In the genomic region with DNA sequence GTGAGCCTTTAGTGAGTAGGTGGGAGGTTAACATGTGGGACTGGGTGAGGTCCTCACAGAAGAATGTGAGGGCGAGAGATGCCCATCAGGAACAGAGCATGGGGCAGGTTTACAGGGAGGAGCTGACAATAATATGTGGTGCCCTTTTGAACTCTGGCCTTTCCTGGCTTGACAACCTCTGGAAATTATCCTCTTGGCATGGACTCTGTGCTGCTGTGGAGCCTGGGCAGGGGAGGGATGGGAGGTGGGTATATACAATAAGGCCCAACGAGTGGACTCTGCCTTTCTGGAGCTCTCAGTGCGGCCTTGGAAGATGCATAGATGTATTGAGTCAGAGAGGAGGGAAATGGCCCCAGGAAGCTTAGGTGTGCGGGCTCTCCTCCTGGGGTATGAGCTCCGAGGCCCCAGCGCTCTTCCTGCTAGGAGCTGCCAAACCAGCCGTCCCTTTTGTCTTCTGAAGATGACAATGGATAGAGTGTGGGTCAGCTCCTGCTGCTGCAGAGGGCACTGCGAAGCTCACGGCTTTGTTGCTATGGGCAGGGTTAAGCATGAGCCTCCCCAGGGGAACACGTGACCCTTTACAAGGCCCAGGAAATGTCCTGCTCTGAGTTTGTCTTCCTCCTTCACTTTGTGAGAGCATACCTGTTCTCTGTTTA, we compare ENCODE assay signal across 19 cellular contexts. TPM values are rescaled to one million over a fixed set of nuclear protein-coding genes. Genes with fewer than 3 reads are reported as not detected.
A peak's percentile ranks its signal among the peaks of the same experiment; 100 is the strongest.
DNase-seq lines count a peak whose midpoint lies in the region; ATAC-seq, FAIRE-seq and TF ChIP-seq lines count a peak whose summit lies in the region.
"Had no signal": no experiment of that assay in that cellular context is flagged by ENCODE, and none has a peak within 500 bp of the region (broad histone marks: within the 10 kb centered on the region; RNA-seq: fewer than 3 reads in every experiment).

No MANE protein-coding gene starts in this region.

- dilution Hi-C loops in keratinocyte (cut with MboI; ENCODE audit: extremely low pct_ligation_motif_present, low sequenced_read_pairs), result no loop called here

- WGBS in aorta, 2 donors, result 81 to 83% methylated on average over 10 of the region's 10 CpGs

- intact Hi-C loops in posterior vena cava (cut with DNase I) (no loop called here), aorta (cut with DNase I) (no loop called here)
- intact Hi-C loops in activated CD4-positive, alpha-beta T cell treated with anti-CD3 and anti-CD28 coated beads, Interleukin-2, amount 10 ng/mL, durations not matched to agents 24 days and 14 days (cut with micrococcal nuclease), result no loop called here

- no peak overlapping the region for H3K4me3 Mint-ChIP-seq in T-cell
- no peak overlapping the region for H3K4me3 Mint-ChIP-seq in activated CD4-positive, alpha-beta T cell treated with anti-CD3 and anti-CD28 coated beads, Interleukin-2, amount 10 ng/mL, durations not matched to agents 24 days and 14 days
- H3K4me3 Mint-ChIP-seq: activated CD4-positive, alpha-beta memory T cell treated with anti-CD3 and anti-CD28 coated beads, Interleukin-2, amount 10 ng/mL, durations not matched to agents 7 days and 5 days; HFFc6; stimulated activated naive B cell treated with anti-CD40 and anti-IgM and Interleukin-4, amounts not matched to agents 10 μg/mL and 1 μg/mL and 100 μg/mL, for 72 hours had no signal

- H3K79me2 ChIP-seq in keratinocyte (ENCODE audit: control insufficient read depth, insufficient read depth, low read length), result peaks cover 42% of the 10 kb centered on the region

- H3K27me3 ChIP-seq in keratinocyte (ENCODE audit: control insufficient read depth, extremely low read depth, insufficient read depth, low read length) (no peaks in the 10 kb centered on the region), aorta (ENCODE audit: control insufficient read depth in 1 of 2, insufficient read depth in 2 of 2, low read length in 1 of 2) (no peaks in the 10 kb centered on the region)
- H3K27me3 ChIP-seq: BLaER1 treated with 17β-estradiol and CSF1 and Interleukin-3, amounts not matched to agents 10 nM and 100 nM had no signal

- CTCF ChIA-PET in T-cell (lab: Charles Lee), result interaction anchor here (0.6 to 2.1 kb wide), 6 partner anchors 14 to 34 kb away, joined by 3 to 14 read pairs (median 4); no protein-coding TSS in a partner anchor

- no peaks in the 10 kb centered on the region for H3K27me3 Mint-ChIP-seq in T-cell
- H3K27me3 Mint-ChIP-seq in activated CD4-positive, alpha-beta T cell treated with anti-CD3 and anti-CD28 coated beads, Interleukin-2, amount 10 ng/mL, durations not matched to agents 24 days and 14 days, result no peaks in the 10 kb centered on the region
- H3K27me3 Mint-ChIP-seq: activated CD4-positive, alpha-beta memory T cell treated with anti-CD3 and anti-CD28 coated beads, Interleukin-2, amount 10 ng/mL, durations not matched to agents 7 days and 5 days; stimulated activated naive B cell treated with anti-CD40 and anti-IgM and Interleukin-4, amounts not matched to agents 10 μg/mL and 1 μg/mL and 100 μg/mL, for 72 hours had no signal

- peaks cover 13% of the 10 kb centered on the region for H3K4me1 ChIP-seq in keratinocyte (ENCODE audit: control insufficient read depth, extremely low read depth, insufficient read depth, low read length)
- H3K4me1 ChIP-seq in aorta (ENCODE audit: control insufficient read depth in 1 of 2, insufficient read depth in 2 of 2, low read length in 2 of 2), result no peaks in the 10 kb centered on the region
- H3K4me1 ChIP-seq: SJSA1 had no signal

- peak overlapping the region; percentile 25 for H3K4me2 ChIP-seq in keratinocyte (ENCODE audit: control insufficient read depth, extremely low read depth, insufficient read depth, low read depth, low read length)
- H3K4me2 ChIP-seq: BLaER1 treated with 17β-estradiol and CSF1 and Interleukin-3, amounts not matched to agents 10 nM and 100 nM had no signal

- peaks cover 62 to 64% (median 63%) of the 10 kb centered on the region in 3 donors for H3K4me1 Mint-ChIP-seq in T-cell
- H3K4me1 Mint-ChIP-seq in activated CD4-positive, alpha-beta T cell treated with anti-CD3 and anti-CD28 coated beads, Interleukin-2, amount 10 ng/mL, durations not matched to agents 24 days and 14 days, result peaks cover 45% of the 10 kb centered on the region

- H3K27ac Mint-ChIP-seq in T-cell, result peak overlapping the region; percentile 41 to 80
- H3K27ac Mint-ChIP-seq in activated CD4-positive, alpha-beta T cell treated with anti-CD3 and anti-CD28 coated beads, Interleukin-2, amount 10 ng/mL, durations not matched to agents 24 days and 14 days, result no peak overlapping the region
- H3K27ac Mint-ChIP-seq: activated CD4-positive, alpha-beta memory T cell treated with anti-CD3 and anti-CD28 coated beads, Interleukin-2, amount 10 ng/mL, durations not matched to agents 7 days and 5 days; HFFc6; stimulated activated naive B cell treated with anti-CD40 and anti-IgM and Interleukin-4, amounts not matched to agents 10 μg/mL and 1 μg/mL and 100 μg/mL, for 72 hours had no signal

- no peaks in the 10 kb centered on the region for H3K9me3 Mint-ChIP-seq in T-cell
- H3K9me3 Mint-ChIP-seq in activated CD4-positive, alpha-beta T cell treated with anti-CD3 and anti-CD28 coated beads, Interleukin-2, amount 10 ng/mL, durations not matched to agents 24 days and 14 days, result peaks cover 4% of the 10 kb centered on the region
- H3K9me3 Mint-ChIP-seq: activated CD4-positive, alpha-beta memory T cell treated with anti-CD3 and anti-CD28 coated beads, Interleukin-2, amount 10 ng/mL, durations not matched to agents 7 days and 5 days; HFFc6; stimulated activated naive B cell treated with anti-CD40 and anti-IgM and Interleukin-4, amounts not matched to agents 10 μg/mL and 1 μg/mL and 100 μg/mL, for 72 hours had no signal

- peaks cover 4% of the 10 kb centered on the region for H3K9me1 ChIP-seq in keratinocyte (ENCODE audit: control insufficient read depth, extremely low read depth, insufficient read depth, low read length)

- no peak overlapping the region for H3K27ac ChIP-seq in keratinocyte (ENCODE audit: control insufficient read depth, insufficient read depth, low read length)
- no peak overlapping the region for H3K27ac ChIP-seq in aorta (ENCODE audit: low read depth in 1 of 2, low read length in 2 of 2)
- H3K27ac ChIP-seq: BLaER1 treated with 17β-estradiol and CSF1 and Interleukin-3, amounts not matched to agents 10 nM and 100 nM; SJSA1 had no signal

- peaks cover 7% of the 10 kb centered on the region for H4K20me1 ChIP-seq in keratinocyte (ENCODE audit: control insufficient read depth, extremely low read depth, insufficient read depth, low read length)
- H4K20me1 ChIP-seq: BLaER1 treated with 17β-estradiol and CSF1 and Interleukin-3, amounts not matched to agents 10 nM and 100 nM had no signal

- H3K36me3 ChIP-seq in keratinocyte (ENCODE audit: control insufficient read depth in 2 of 2, extremely low read depth in 1 of 2, insufficient read depth in 2 of 2, low read length in 2 of 2), result peaks cover 9 to 21% of the 10 kb centered on the region in 2 experiments
- H3K36me3 ChIP-seq in aorta (ENCODE audit: control insufficient read depth in 1 of 2, insufficient read depth in 2 of 2, low read length in 1 of 2), result no peaks in the 10 kb centered on the region
- H3K36me3 ChIP-seq: BLaER1 treated with 17β-estradiol and CSF1 and Interleukin-3, amounts not matched to agents 10 nM and 100 nM; SJSA1 had no signal

- H2AFZ ChIP-seq in keratinocyte (ENCODE audit: control insufficient read depth, low read length), result no peak overlapping the region

- H3K4me3 ChIP-seq in keratinocyte (ENCODE audit: control insufficient read depth in 2 of 3, extremely low read depth in 1 of 3, insufficient read depth in 2 of 3, low read depth in 1 of 3, low read length in 3 of 3), result no peak overlapping the region
- H3K4me3 ChIP-seq in aorta (ENCODE audit: low read length in 2 of 2), result no peak overlapping the region
- H3K4me3 ChIP-seq: BLaER1 treated with 17β-estradiol and CSF1 and Interleukin-3, amounts not matched to agents 10 nM and 100 nM; SJSA1 had no signal

- H3K9ac ChIP-seq in keratinocyte (ENCODE audit: control insufficient read depth, extremely low read depth, insufficient read depth, low read length), result no peak overlapping the region
- H3K9ac ChIP-seq: BLaER1 treated with 17β-estradiol and CSF1 and Interleukin-3, amounts not matched to agents 10 nM and 100 nM had no signal

- no peaks in the 10 kb centered on the region for H3K36me3 Mint-ChIP-seq in T-cell
- peaks cover 9% of the 10 kb centered on the region for H3K36me3 Mint-ChIP-seq in activated CD4-positive, alpha-beta T cell treated with anti-CD3 and anti-CD28 coated beads, Interleukin-2, amount 10 ng/mL, durations not matched to agents 24 days and 14 days (ENCODE audit: low read depth)
- H3K36me3 Mint-ChIP-seq: stimulated activated naive B cell treated with anti-CD40 and anti-IgM and Interleukin-4, amounts not matched to agents 10 μg/mL and 1 μg/mL and 100 μg/mL, for 72 hours had no signal

- DNase-seq in DMS53 (lab: John Stamatoyannopoulos, UW) (peak; percentile 74), T-cell (no peak), keratinocyte (ENCODE audit: low read depth, low spot score) (no peak), posterior vena cava (ENCODE audit: low spot score) (peak; percentile 23), aorta (no peak)
- DNase-seq in activated CD4-positive, alpha-beta T cell treated with anti-CD3 and anti-CD28 coated beads, Interleukin-2, amount 10 ng/mL, durations not matched to agents 24 days and 14 days, result no peak
- DNase-seq: activated CD4-positive, alpha-beta memory T cell treated with anti-CD3 and anti-CD28 coated beads, Interleukin-2, amount 10 ng/mL, durations not matched to agents 7 days and 5 days; activated effector memory CD4-positive, alpha-beta T cell treated with anti-CD3 and anti-CD28 coated beads, Interleukin-2, amount 50 U/mL, for 16 hours; EL; HFFc6; hypothalamus; NCI-H1092 treated with DMSO at 0.1 percent for 48 hours; NCI-H446 treated with DMSO at 0.1 percent for 48 hours; stimulated activated naive B cell treated with anti-CD40 and anti-IgM and Interleukin-4, amounts not matched to agents 10 μg/mL and 1 μg/mL and 100 μg/mL, for 72 hours had no signal

- TF ChIP-seq CTCF in keratinocyte (optimal IDR thresholded peaks at IDR 0.05 in 1 of 3, IDR thresholded peaks at IDR 0.05 in 1 of 3, conservative IDR thresholded peaks at IDR 0.05 in 1 of 3; ENCODE audit: extremely low read depth in 1 of 3, insufficient read depth in 2 of 3, low read length in 3 of 3), result no peak

- no peaks in the 10 kb centered on the region for H3K9me3 ChIP-seq in keratinocyte (ENCODE audit: control insufficient read depth, low read depth, low read length)
- H3K9me3 ChIP-seq in aorta (ENCODE audit: control insufficient read depth, low read length), result no peaks in the 10 kb centered on the region
- H3K9me3 ChIP-seq: BLaER1 treated with 17β-estradiol and CSF1 and Interleukin-3, amounts not matched to agents 10 nM and 100 nM; SJSA1 had no signal

- ATAC-seq in T-cell (replicated peaks in 1 of 4) (no peak), GM18511 (IDR thresholded peaks at IDR 0.05; ENCODE audit: unreplicated experiment) (no peak), GM21447 (IDR thresholded peaks at IDR 0.05; ENCODE audit: unreplicated experiment) (no peak), aorta (ENCODE audit: low FRiP score) (no peak)
- ATAC-seq: stimulated activated naive B cell treated with anti-CD40 and anti-IgM and Interleukin-4, amounts not matched to agents 10 μg/mL and 1 μg/mL and 100 μg/mL, for 72 hours had no signal

- POLR2A ChIA-PET in T-cell (lab: Charles Lee), result interaction anchor here in 1 of 2 donors (0.5 to 1.6 kb wide), 3 partner anchors 9 to 537 kb away, joined by 3 to 4 read pairs (median 3); partner anchors contain the start of gene PSD4

- no peak for FAIRE-seq in keratinocyte (lab: Jason Lieb, UNC)

RNA-seq across cellular contexts. Expression of gene PSD4, which starts 8.7 kb away (rescaled TPM):
- 100 to 1,000 TPM; 145 to 217 (median 150) TPM for total RNA-seq in T-cell
- 10.4 to 17.3 TPM (median 11.1 TPM) in 3 replicates for polyA plus RNA-seq in keratinocyte
- polyA plus RNA-seq in keratinocyte (2011; ENCODE audit: low read depth), result 5.4 TPM
- polyA plus RNA-seq in keratinocyte (2011; cell fraction: cytosol; rRNA removed), result 6.9 and 11.2 TPM in 2 replicates
- 21.6 and 30.7 TPM in 2 replicates for polyA plus RNA-seq in keratinocyte (2011; cell fraction: nucleus; rRNA removed)
- polyA plus RNA-seq in keratinocyte (2012; ENCODE audit: low replicate concordance), result 10.6 and 23.6 TPM in 2 replicates
- polyA minus RNA-seq in keratinocyte, result 14.9 to 39.8 TPM (median 17.4 TPM) in 3 replicates
- 12.9 TPM for polyA minus RNA-seq in keratinocyte (2011; cell fraction: cytosol; rRNA and poly(A)+ RNA removed)
- 17.8 and 23.5 TPM in 2 replicates for polyA minus RNA-seq in keratinocyte (2011; cell fraction: nucleus; rRNA and poly(A)+ RNA removed)
- 10 to 100 TPM in 1 of 2 donors, 1 to 10 TPM in 1; 5.8 to 10.5 TPM for total RNA-seq in posterior vena cava
- total RNA-seq in activated CD4-positive, alpha-beta T cell treated with anti-CD3 and anti-CD28 coated beads, Interleukin-2, amount 10 ng/mL, durations not matched to agents 24 days and 14 days, result 268 and 278 TPM in 2 replicates
- total RNA-seq in aorta, result 10 to 100 TPM in 1 of 2 donors, 1 to 10 TPM in 1; 9.5 to 17.8 TPM
- polyA plus RNA-seq in aorta, result 1 to 10 TPM in 1 of 2 donors, under 1 TPM in 1; 0.79 to 3.5 TPM

RNA-seq across cellular contexts. Expression of gene IL1RN, which starts 37.7 kb away (rescaled TPM):
- total RNA-seq in T-cell, result not detected
- 114 to 190 TPM (median 128 TPM) in 3 replicates for polyA plus RNA-seq in keratinocyte
- polyA plus RNA-seq in keratinocyte (2011; ENCODE audit: low read depth), result 78.2 TPM
- polyA plus RNA-seq in keratinocyte (2011; cell fraction: cytosol; rRNA removed), result 135 and 172 TPM in 2 replicates
- 163 and 216 TPM in 2 replicates for polyA plus RNA-seq in keratinocyte (2011; cell fraction: nucleus; rRNA removed)
- 86.5 and 244 TPM in 2 replicates for polyA plus RNA-seq in keratinocyte (2012; ENCODE audit: low replicate concordance)
- polyA minus RNA-seq in keratinocyte, result 115 to 344 TPM (median 161 TPM) in 3 replicates
- 83.3 TPM for polyA minus RNA-seq in keratinocyte (2011; cell fraction: cytosol; rRNA and poly(A)+ RNA removed)
- 66.6 and 115 TPM in 2 replicates for polyA minus RNA-seq in keratinocyte (2011; cell fraction: nucleus; rRNA and poly(A)+ RNA removed)
- 1 to 10 TPM; 1.7 to 3.0 TPM for total RNA-seq in posterior vena cava
- total RNA-seq in activated CD4-positive, alpha-beta T cell treated with anti-CD3 and anti-CD28 coated beads, Interleukin-2, amount 10 ng/mL, durations not matched to agents 24 days and 14 days, result 3.0 and 3.3 TPM in 2 replicates
- total RNA-seq in aorta, result 1 to 10 TPM; 6.0 to 7.1 TPM
- 10 to 100 TPM in 1 of 2 donors, under 1 TPM in 1; 0.74 to 11.6 TPM for polyA plus RNA-seq in aorta
- total RNA-seq: HFFc6, SJSA1, skeletal muscle tissue had no signal

Comparison
In these comparisons a context has a peak if more than half of its experiments do, and no peak if none do; other contexts are left out.
1. DNase-seq: peak in DMS53 (single experiment) and posterior vena cava (single experiment); none in T-cell (0 of 34), keratinocyte (single experiment), activated CD4-positive, alpha-beta T cell treated with anti-CD3 and anti-CD28 coated beads, Interleukin-2, amount 10 ng/mL, durations not matched to agents 24 days and 14 days (single experiment) and aorta (0 of 2).
2. RNA of gene PSD4, which starts 8.7 kb away (total RNA-seq): 268 to 278 TPM in activated CD4-positive, alpha-beta T cell treated with anti-CD3 and anti-CD28 coated beads, Interleukin-2, amount 10 ng/mL, durations not matched to agents 24 days and 14 days and 145 to 217 TPM in T-cell; 9.5 to 17.8 TPM in aorta and 5.8 to 10.5 TPM in posterior vena cava; every median in the first group is over 4 times any median in the second.